13 cellular contexts compared by ENCODE assay signal in genomic region chr22:36228369-36228768, GRCh38. TPM values are rescaled to one million over a fixed set of nuclear protein-coding genes. Genes with fewer than 3 reads are reported as not detected.
A peak's percentile ranks its signal among the peaks of the same experiment; 100 is the strongest.
DNase-seq lines count a peak whose midpoint lies in the region; ATAC-seq, FAIRE-seq and TF ChIP-seq lines count a peak whose summit lies in the region.
"Not testable (repeated sequence)": the region's sequence is repeated elsewhere in the genome, so short reads cannot be mapped to it uniquely, and the experiment has no call there.
"Had no signal": no experiment of that assay in that cellular context is flagged by ENCODE, and none has a peak within 500 bp of the region (broad histone marks: within the 10 kb centered on the region; RNA-seq: fewer than 3 reads in every experiment).

No MANE protein-coding gene starts in this region.

- H3K4me3 ChIP-seq in HepG2 (replicated peaks in 1 of 3; ENCODE audit: insufficient read depth in 1 of 3, low read depth in 2 of 3, low read length in 3 of 3); trophoblast cell (ENCODE audit: low read depth, low read length): not testable (repeated sequence)

- not testable (repeated sequence) for H4K20me1 ChIP-seq in HepG2 (ENCODE audit: insufficient read depth, low read length)

- peak in 1 of 2 experiments; percentile 21; a peak in 1 of 4 replicates for TF ChIP-seq EP300 in HepG2 (IDR thresholded peaks at IDR 0.05; ENCODE audit: low read depth in 2 of 2, low read length in 2 of 2)
- not testable (repeated sequence) for TF ChIP-seq EP300 in HepG2 (CRISPR knock-in tag; IDR thresholded peaks at IDR 0.05; ENCODE audit: borderline replicate concordance)

- CTCF ChIA-PET in HepG2 (lab: Yijun Ruan, JAX; ENCODE audit: low intra/inter-chr PET ratio, low total read pairs), result not testable (repeated sequence)

- peak overlapping the region; percentile 3 for H2BK12ac ChIP-seq in trophoblast cell (ENCODE audit: low read length)

- H3K4me1 ChIP-seq in HepG2 (ENCODE audit: insufficient read depth, low read length), result peaks cover 60% of the 10 kb centered on the region
- not testable (repeated sequence) for H3K4me1 ChIP-seq in trophoblast cell (ENCODE audit: control insufficient read depth in 1 of 2, insufficient read depth in 2 of 2, low read length in 2 of 2)

- not testable (repeated sequence) for H3K27me3 ChIP-seq in HepG2 (ENCODE audit: control insufficient read depth in 1 of 2, insufficient read depth in 2 of 2, low read length in 2 of 2); trophoblast cell (ENCODE audit: insufficient read depth, low read length)

- not testable (repeated sequence) for H2BK5ac ChIP-seq in trophoblast cell (ENCODE audit: low read depth, low read length, poor library complexity)

- not testable (repeated sequence) for H2AK5ac ChIP-seq in trophoblast cell (ENCODE audit: low read length)

- H3K4ac ChIP-seq in trophoblast cell (ENCODE audit: low read depth, low read length), result not testable (repeated sequence)

- in situ Hi-C loops in HepG2 (cut with HindIII; ENCODE audit: extremely low pct_ligation_motif_present, low pct_unique_long_range_greater_than_20kb), result loop anchor here (10.0 kb wide), 1 partner anchor 84 kb away; no protein-coding TSS in a partner anchor

- peak overlapping the region; percentile 35 for H4K91ac ChIP-seq in trophoblast cell (ENCODE audit: low read depth, low read length)

- H3K4me3 Mint-ChIP-seq in T-helper 17 cell; activated naive CD4-positive, alpha-beta T cell treated with anti-CD3 and anti-CD28 coated beads, Interleukin-2, amount 50 U/mL, for 24 hours; stimulated activated effector memory CD8-positive, alpha-beta T cell treated with anti-CD3 and anti-CD28 coated beads, Interleukin-12 subunit alpha, Interleukin-12 subunit beta, amount 100 ng/mL, for 72 hours: not testable (repeated sequence)

- FAIRE-seq in GM12892 (lab: Jason Lieb, UNC) (peak; percentile 5), HepG2 (lab: Jason Lieb, UNC) (peak; percentile 93)

- H4K8ac ChIP-seq in trophoblast cell (ENCODE audit: low read depth, low read length), result not testable (repeated sequence)

- not testable (repeated sequence) for H3K9me3 ChIP-seq in T-helper 17 cell (ENCODE audit: control insufficient read depth, low read length, poor library complexity, severe bottlenecking); HepG2 (ENCODE audit: low read length); trophoblast cell (ENCODE audit: insufficient read depth, low read depth, low read length)

- H3K79me2 ChIP-seq in HepG2 (ENCODE audit: insufficient read depth, low read length); trophoblast cell (ENCODE audit: control insufficient read depth, insufficient read depth, low read length, poor library complexity): not testable (repeated sequence)

- H3K4me1 Mint-ChIP-seq in T-helper 17 cell; activated naive CD4-positive, alpha-beta T cell treated with anti-CD3 and anti-CD28 coated beads, Interleukin-2, amount 50 U/mL, for 24 hours: not testable (repeated sequence)
- H3K4me1 Mint-ChIP-seq in stimulated activated effector memory CD8-positive, alpha-beta T cell treated with anti-CD3 and anti-CD28 coated beads, Interleukin-12 subunit alpha, Interleukin-12 subunit beta, amount 100 ng/mL, for 72 hours, result peaks cover 25% of the 10 kb centered on the region

- not testable (repeated sequence) for H3K23ac ChIP-seq in trophoblast cell (ENCODE audit: low read length)

- H3K36me3 ChIP-seq in HepG2 (replicated peaks in 1 of 2; ENCODE audit: control insufficient read depth in 1 of 2, insufficient read depth in 2 of 2, low read length in 2 of 2), result peaks cover 13 to 36% of the 10 kb centered on the region in 2 experiments; a peak in 4 of 5 replicates
- H3K36me3 ChIP-seq in trophoblast cell (ENCODE audit: control insufficient read depth in 1 of 2, insufficient read depth in 2 of 2, low read length in 2 of 2), result peaks cover 5 to 14% of the 10 kb centered on the region in 2 experiments

- not testable (repeated sequence) for BruUV-seq in HepG2 (replicated peaks; lab: Mats Ljungman, UMichigan)

- H3K27me3 Mint-ChIP-seq in T-helper 17 cell; activated naive CD4-positive, alpha-beta T cell treated with anti-CD3 and anti-CD28 coated beads, Interleukin-2, amount 50 U/mL, for 24 hours: not testable (repeated sequence)

- ATAC-seq in T-helper 17 cell; stimulated activated effector memory CD8-positive, alpha-beta T cell treated with anti-CD3 and anti-CD28 coated beads, Interleukin-12 subunit alpha, Interleukin-12 subunit beta, amount 100 ng/mL, for 72 hours: not testable (repeated sequence)
- peak; percentile 46 for ATAC-seq in HepG2

- TF ChIP-seq POLR2A in GM12892 (IDR thresholded peaks at IDR 0.05; ENCODE audit: low read depth, low read length); HepG2 (IDR thresholded peaks at IDR 0.05; ENCODE audit: insufficient read depth in 1 of 2, low read depth in 2 of 2, low read length in 2 of 2): not testable (repeated sequence)

- not testable (repeated sequence) for TF ChIP-seq RAD21 in HepG2 (CRISPR knock-in tag; IDR thresholded peaks at IDR 0.05)

- DNase-seq in GM12892 (ENCODE audit: insufficient read length); T-helper 17 cell; trophoblast cell; stimulated activated effector memory CD8-positive, alpha-beta T cell treated with anti-CD3 and anti-CD28 coated beads, Interleukin-12 subunit alpha, Interleukin-12 subunit beta, amount 100 ng/mL, for 72 hours (ENCODE audit: low spot score in 2 of 2): not testable (repeated sequence)
- peak; percentile 33 for DNase-seq in activated CD8-positive, alpha-beta memory T cell treated with anti-CD3 and anti-CD28 coated beads for 24 hours
- peak; percentile 54 for DNase-seq in HepG2 (ENCODE audit: low spot score)

- H4K12ac ChIP-seq in trophoblast cell (ENCODE audit: low read depth, low read length), result not testable (repeated sequence)

- H3K27ac ChIP-seq in HepG2 (ENCODE audit: extremely low read length, insufficient read depth, low read length), result peak overlapping the region; percentile 59
- H3K27ac ChIP-seq in trophoblast cell (ENCODE audit: low read depth, low read length), result not testable (repeated sequence)

- H3K18ac ChIP-seq in trophoblast cell (ENCODE audit: low read length), result not testable (repeated sequence)

- WGBS in HepG2 (ENCODE audit: low lambda C conversion rate), result 9% methylated on average over 1 of the region's 1 CpG
- WGBS in trophoblast cell (ENCODE audit: extremely low coverage, insufficient coverage, insufficient read length), result no CpG with 5 or more reads among the region's 1 CpG

- H3K36me3 Mint-ChIP-seq in T-helper 17 cell (ENCODE audit: low read depth), result not testable (repeated sequence)
- H3K36me3 Mint-ChIP-seq in activated naive CD4-positive, alpha-beta T cell treated with anti-CD3 and anti-CD28 coated beads, Interleukin-2, amount 50 U/mL, for 24 hours, result peaks cover 20% of the 10 kb centered on the region
- peaks cover 86% of the 10 kb centered on the region for H3K36me3 Mint-ChIP-seq in stimulated activated effector memory CD8-positive, alpha-beta T cell treated with anti-CD3 and anti-CD28 coated beads, Interleukin-12 subunit alpha, Interleukin-12 subunit beta, amount 100 ng/mL, for 72 hours

- peak overlapping the region; percentile 3 for H2BK120ac ChIP-seq in trophoblast cell (ENCODE audit: insufficient read depth, low read length, poor library complexity)

- H3K9me3 Mint-ChIP-seq in activated naive CD4-positive, alpha-beta T cell treated with anti-CD3 and anti-CD28 coated beads, Interleukin-2, amount 50 U/mL, for 24 hours; stimulated activated effector memory CD8-positive, alpha-beta T cell treated with anti-CD3 and anti-CD28 coated beads, Interleukin-12 subunit alpha, Interleukin-12 subunit beta, amount 100 ng/mL, for 72 hours: not testable (repeated sequence)

- peak overlapping the region; percentile 32; the same call in 1 of the 2 replicates for H3K4me2 ChIP-seq in HepG2 (ENCODE audit: low read depth, low read length)
- not testable (repeated sequence) for H3K4me2 ChIP-seq in trophoblast cell (ENCODE audit: low read length)

- H2AFZ ChIP-seq in HepG2 (ENCODE audit: low read length); trophoblast cell (ENCODE audit: insufficient read depth, low read length, poor library complexity): not testable (repeated sequence)

- TF ChIP-seq CTCF in HepG2 (CRISPR knock-in tag; IDR thresholded peaks at IDR 0.05), result not testable (repeated sequence)

- H3K27ac Mint-ChIP-seq in T-helper 17 cell, result peak overlapping the region; percentile 51
- H3K27ac Mint-ChIP-seq in activated naive CD4-positive, alpha-beta T cell treated with anti-CD3 and anti-CD28 coated beads, Interleukin-2, amount 50 U/mL, for 24 hours, result peak overlapping the region; percentile 17
- peak overlapping the region; percentile 45 for H3K27ac Mint-ChIP-seq in stimulated activated effector memory CD8-positive, alpha-beta T cell treated with anti-CD3 and anti-CD28 coated beads, Interleukin-12 subunit alpha, Interleukin-12 subunit beta, amount 100 ng/mL, for 72 hours

- not testable (repeated sequence) for H3K9ac ChIP-seq in HepG2 (ENCODE audit: insufficient read depth, low read depth, low read length); trophoblast cell (ENCODE audit: low read length)

- H3K14ac ChIP-seq in trophoblast cell (ENCODE audit: low read length), result peak overlapping the region; percentile 4

- not testable (repeated sequence) for H3K79me1 ChIP-seq in trophoblast cell (ENCODE audit: low read length)

- intact Hi-C loops in HepG2 (cut with micrococcal nuclease; ENCODE audit: unreplicated experiment), result not testable (repeated sequence)

- POLR2A ChIA-PET in HepG2 (lab: Yijun Ruan, JAX), result interaction anchor here (0.8 to 0.9 kb wide), 2 partner anchors 11 to 36 kb away, joined by 3 read pairs; partner anchors contain the start of gene APOL2

RNA-seq across cellular contexts. Expression of gene APOL2, which starts 11.0 kb away (rescaled TPM):
- 61.7 TPM for polyA plus RNA-seq in GM12892 (2012; ENCODE audit: missing spikeins)
- total RNA-seq in T-helper 17 cell (10 to 100 TPM; 36.9 to 42.9 TPM), HepG2 (2016; rRNA removed; fragmentation: Illumina TruSeq; extraction: Trizol) (28.7 and 34.3 TPM in 2 replicates)
- total RNA-seq in HepG2 (2016; cell fraction: cytosol; rRNA removed; fragmentation: Illumina TruSeq; extraction: Trizol; ENCODE audit: low read depth), result 2.5 and 3.6 TPM in 2 replicates
- 27.0 and 29.3 TPM in 2 replicates for total RNA-seq in HepG2 (2016; cell fraction: insoluble cytoplasmic fraction; rRNA removed; fragmentation: Illumina TruSeq; extraction: Trizol)
- 8.2 and 9.0 TPM in 2 replicates for total RNA-seq in HepG2 (2016; cell fraction: membrane; rRNA removed; fragmentation: Illumina TruSeq; extraction: Trizol)
- 16.8 and 21.4 TPM in 2 replicates for total RNA-seq in HepG2 (2016; cell fraction: nucleus; rRNA removed; fragmentation: Illumina TruSeq; extraction: Trizol)
- polyA plus RNA-seq in HepG2 (2011; rRNA removed), result 51.2 and 94.4 TPM in 2 replicates
- polyA plus RNA-seq in HepG2 (2011; cell fraction: cytosol; rRNA removed), result 53.4 and 72.6 TPM in 2 replicates
- polyA plus RNA-seq in HepG2 (2011; cell fraction: nucleus; rRNA removed), result 195 and 245 TPM in 2 replicates
- polyA plus RNA-seq in HepG2 (2012), result 58.3 and 88.7 TPM in 2 replicates
- polyA plus RNA-seq in HepG2 (2016; cell fraction: cytosol; fragmentation: Illumina TruSeq; extraction: Trizol; ENCODE audit: low read depth), result 1.8 TPM in 2 replicates
- 20.2 and 26.3 TPM in 2 replicates for polyA plus RNA-seq in HepG2 (2016; cell fraction: insoluble cytoplasmic fraction; fragmentation: Illumina TruSeq; extraction: Trizol; ENCODE audit: low read depth)
- polyA plus RNA-seq in HepG2 (2016; cell fraction: membrane; fragmentation: Illumina TruSeq; extraction: Trizol; ENCODE audit: low read depth), result 4.4 and 5.1 TPM in 2 replicates
- 31.6 and 34.2 TPM in 2 replicates for polyA plus RNA-seq in HepG2 (2016; cell fraction: nucleus; fragmentation: Illumina TruSeq; extraction: Trizol; ENCODE audit: insufficient read depth, low read depth)
- polyA minus RNA-seq in HepG2 (2011; rRNA and poly(A)+ RNA removed; ENCODE audit: low replicate concordance), result 34.5 and 120 TPM in 2 replicates
- 39.4 and 67.2 TPM in 2 replicates for polyA minus RNA-seq in HepG2 (2011; cell fraction: cytosol; rRNA and poly(A)+ RNA removed)
- 44.7 and 77.3 TPM in 2 replicates for polyA minus RNA-seq in HepG2 (2011; cell fraction: nucleus; rRNA and poly(A)+ RNA removed)
- 5.7 and 6.0 TPM in 2 replicates for polyA plus RNA-seq in trophoblast cell (2013)

RNA-seq across cellular contexts. Expression of gene APOL1, which starts 24.6 kb away (rescaled TPM):
- polyA plus RNA-seq in GM12892 (2012; ENCODE audit: missing spikeins), result 69.3 TPM
- total RNA-seq in T-helper 17 cell (10 to 100 TPM; 12.5 to 15.0 TPM), HepG2 (2016; rRNA removed; fragmentation: Illumina TruSeq; extraction: Trizol) (11.2 and 20.3 TPM in 2 replicates)
- total RNA-seq in HepG2 (2016; cell fraction: cytosol; rRNA removed; fragmentation: Illumina TruSeq; extraction: Trizol; ENCODE audit: low read depth), result 2.3 and 2.8 TPM in 2 replicates
- 10.1 and 20.9 TPM in 2 replicates for total RNA-seq in HepG2 (2016; cell fraction: insoluble cytoplasmic fraction; rRNA removed; fragmentation: Illumina TruSeq; extraction: Trizol)
- total RNA-seq in HepG2 (2016; cell fraction: membrane; rRNA removed; fragmentation: Illumina TruSeq; extraction: Trizol), result 3.2 and 3.4 TPM in 2 replicates
- total RNA-seq in HepG2 (2016; cell fraction: nucleus; rRNA removed; fragmentation: Illumina TruSeq; extraction: Trizol), result 19.4 and 20.3 TPM in 2 replicates
- 75.0 and 124 TPM in 2 replicates for polyA plus RNA-seq in HepG2 (2011; rRNA removed)
- polyA plus RNA-seq in HepG2 (2011; cell fraction: cytosol; rRNA removed), result 57.2 and 84.6 TPM in 2 replicates
- polyA plus RNA-seq in HepG2 (2011; cell fraction: nucleus; rRNA removed), result 110 and 144 TPM in 2 replicates
- polyA plus RNA-seq in HepG2 (2012), result 126 and 159 TPM in 2 replicates
- polyA plus RNA-seq in HepG2 (2016; cell fraction: cytosol; fragmentation: Illumina TruSeq; extraction: Trizol; ENCODE audit: low read depth), result 2.5 and 2.9 TPM in 2 replicates
- 12.0 and 13.0 TPM in 2 replicates for polyA plus RNA-seq in HepG2 (2016; cell fraction: insoluble cytoplasmic fraction; fragmentation: Illumina TruSeq; extraction: Trizol; ENCODE audit: low read depth)
- polyA plus RNA-seq in HepG2 (2016; cell fraction: membrane; fragmentation: Illumina TruSeq; extraction: Trizol; ENCODE audit: low read depth), result 3.3 and 3.8 TPM in 2 replicates
- polyA plus RNA-seq in HepG2 (2016; cell fraction: nucleus; fragmentation: Illumina TruSeq; extraction: Trizol; ENCODE audit: insufficient read depth, low read depth), result 37.3 and 42.3 TPM in 2 replicates
- 2.0 and 61.9 TPM in 2 replicates for polyA minus RNA-seq in HepG2 (2011; rRNA and poly(A)+ RNA removed; ENCODE audit: low replicate concordance)
- 61.5 and 88.3 TPM in 2 replicates for polyA minus RNA-seq in HepG2 (2011; cell fraction: cytosol; rRNA and poly(A)+ RNA removed)
- polyA minus RNA-seq in HepG2 (2011; cell fraction: nucleus; rRNA and poly(A)+ RNA removed), result 34.2 and 54.7 TPM in 2 replicates
- polyA plus RNA-seq in trophoblast cell (2013), result 0.03 and 0.04 TPM in 2 replicates
- total RNA-seq: G401 had no signal

RNA-seq across cellular contexts. Expression of gene APOL4, which starts 26.8 kb away (rescaled TPM):
- polyA plus RNA-seq in GM12892 (2012; ENCODE audit: missing spikeins), result 1.5 TPM
- total RNA-seq in T-helper 17 cell (under 1 TPM in 1 of 2 donors, not detected in 1; 0.22 TPM), HepG2 (2016; rRNA removed; fragmentation: Illumina TruSeq; extraction: Trizol) (0.45 and 0.77 TPM in 2 replicates)
- total RNA-seq in HepG2 (2016; cell fraction: cytosol; rRNA removed; fragmentation: Illumina TruSeq; extraction: Trizol; ENCODE audit: low read depth), result not detected in 2 replicates
- total RNA-seq in HepG2 (2016; cell fraction: insoluble cytoplasmic fraction; rRNA removed; fragmentation: Illumina TruSeq; extraction: Trizol), result 0.54 and 0.76 TPM in 2 replicates
- 0.15 and 0.45 TPM in 2 replicates for total RNA-seq in HepG2 (2016; cell fraction: membrane; rRNA removed; fragmentation: Illumina TruSeq; extraction: Trizol)
- total RNA-seq in HepG2 (2016; cell fraction: nucleus; rRNA removed; fragmentation: Illumina TruSeq; extraction: Trizol), result 0.78 and 0.91 TPM in 2 replicates
- 2.8 and 4.9 TPM in 2 replicates for polyA plus RNA-seq in HepG2 (2011; rRNA removed)
- 1.8 and 3.0 TPM in 2 replicates for polyA plus RNA-seq in HepG2 (2011; cell fraction: cytosol; rRNA removed)
- 5.6 and 9.1 TPM in 2 replicates for polyA plus RNA-seq in HepG2 (2011; cell fraction: nucleus; rRNA removed)
- 3.2 and 7.5 TPM in 2 replicates for polyA plus RNA-seq in HepG2 (2012)
- polyA plus RNA-seq in HepG2 (2016; cell fraction: cytosol; fragmentation: Illumina TruSeq; extraction: Trizol; ENCODE audit: low read depth), result 0.06 and 0.10 TPM in 2 replicates
- 0.57 and 0.62 TPM in 2 replicates for polyA plus RNA-seq in HepG2 (2016; cell fraction: insoluble cytoplasmic fraction; fragmentation: Illumina TruSeq; extraction: Trizol; ENCODE audit: low read depth)
- polyA plus RNA-seq in HepG2 (2016; cell fraction: membrane; fragmentation: Illumina TruSeq; extraction: Trizol; ENCODE audit: low read depth), result 0.11 and 0.16 TPM in 2 replicates
- polyA plus RNA-seq in HepG2 (2016; cell fraction: nucleus; fragmentation: Illumina TruSeq; extraction: Trizol; ENCODE audit: insufficient read depth, low read depth), result 0.96 and 1.2 TPM in 2 replicates
- polyA minus RNA-seq in HepG2 (2011; rRNA and poly(A)+ RNA removed; ENCODE audit: low replicate concordance), result 1.5 TPM in 1 of 2 replicates, not detected in the other
- polyA minus RNA-seq in HepG2 (2011; cell fraction: cytosol; rRNA and poly(A)+ RNA removed), result 0.70 and 1.5 TPM in 2 replicates
- polyA minus RNA-seq in HepG2 (2011; cell fraction: nucleus; rRNA and poly(A)+ RNA removed), result 0.90 and 2.7 TPM in 2 replicates
- polyA plus RNA-seq in trophoblast cell (2013), result 0.39 and 0.45 TPM in 2 replicates
- total RNA-seq: CD4-positive, alpha-beta T cell; Daoy; G401; HFFc6 had no signal
- polyA plus RNA-seq: A549; CD8-positive, alpha-beta memory T cell had no signal
